ENCODE assay signal across 3 cellular contexts in genomic region chr10:4974400-4974799, GRCh38. TPM values are rescaled to one million over a fixed set of nuclear protein-coding genes. Genes with fewer than 3 reads are reported as not detected.
"Had no signal": no experiment of that assay in that cellular context is flagged by ENCODE, and none has a peak within 500 bp of the region (broad histone marks: within the 10 kb centered on the region; RNA-seq: fewer than 3 reads in every experiment).

No MANE protein-coding gene starts in this region.

RNA-seq across cellular contexts. Expression of gene AKR1C1, which starts 11.2 kb away (rescaled TPM):
- total RNA-seq: OCI-LY7 had no signal

RNA-seq across cellular contexts. Expression of gene AKR1C2, which starts 29.3 kb away (rescaled TPM):
- total RNA-seq: OCI-LY7, SK-MEL-5 had no signal
- polyA plus RNA-seq: SK-N-SH had no signal
